ENCODE assay signal across 7 cellular contexts in the genomic region with DNA sequence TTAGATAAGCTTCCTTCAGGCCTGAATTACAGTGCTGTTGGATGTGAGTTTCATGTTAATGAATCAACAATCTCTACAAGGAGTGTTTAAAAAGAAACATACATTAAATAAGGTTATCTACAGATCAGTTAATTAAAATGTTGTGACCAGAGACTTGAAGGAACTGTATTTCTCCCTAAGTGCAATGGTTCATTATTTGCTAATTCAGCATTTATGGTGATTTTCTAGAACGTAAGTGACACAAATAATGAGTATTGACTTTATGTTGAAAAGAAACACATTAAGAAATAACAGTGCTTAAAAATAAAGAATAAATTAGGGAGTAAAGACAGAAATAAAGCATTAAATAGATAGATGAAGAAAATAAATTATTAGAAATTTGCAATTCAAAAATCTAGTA.
"Had no signal": no experiment of that assay in that cellular context is flagged by ENCODE, and none has a peak within 500 bp of the region (broad histone marks: within the 10 kb centered on the region; RNA-seq: fewer than 3 reads in every experiment).

No MANE protein-coding gene starts in this region.

- FAIRE-seq: HTR-8/SVneo had no signal

- H3K4me1 Mint-ChIP-seq: IgD-negative memory B cell had no signal

- H3K4me3 ChIP-seq: GM23338 had no signal

- H3K9me3 Mint-ChIP-seq: GM23338, H9, IgD-negative memory B cell had no signal

- ATAC-seq: GM23338 had no signal

- H3K27ac Mint-ChIP-seq: GM23338, H9, IgD-negative memory B cell had no signal

- H3K36me3 Mint-ChIP-seq: IgD-negative memory B cell had no signal

- DNase-seq: H9, HCEC 1CT, Kasumi-1, KG1 had no signal

- H3K4me2 ChIP-seq: GM23338 had no signal

- H3K27me3 Mint-ChIP-seq: IgD-negative memory B cell had no signal

- H2AFZ ChIP-seq: GM23338 had no signal

- H3K4me3 Mint-ChIP-seq: GM23338, H9, IgD-negative memory B cell had no signal
